ENCODE assay signal across 1 cellular context in genomic region chr19:18194554-18195238, GRCh38.
A peak's percentile ranks its signal among the peaks of the same experiment; 100 is the strongest.
TF ChIP-seq lines count a peak whose summit lies in the region.

No MANE protein-coding gene starts in this region.

TF ChIP-seq in K562, 482 proteins besides CTCF, POLR2A, EP300 and RAD21 (continued from another document):
- TF ChIP-seq ATF3 (IDR thresholded peaks at IDR 0.05) (no peak), ATF3 (CRISPR knock-in tag; conservative IDR thresholded peaks at IDR 0.05) (no peak), RBFOX2 (IDR thresholded peaks at IDR 0.05; ENCODE audit: low read depth, low read length) (no peak), MYC (IDR thresholded peaks at IDR 0.05; ENCODE audit: low read depth, low read length) (no peak), MYC (CRISPR knock-in tag; IDR thresholded peaks at IDR 0.05; ENCODE audit: borderline replicate concordance, low read depth) (no peak), ZZZ3 (IDR thresholded peaks at IDR 0.05) (no peak), HDAC1 (IDR thresholded peaks at IDR 0.05) (peak in 1 of 2 experiments; percentile 47; a peak in 2 of 4 replicates), GTF2A2 (tag; IDR thresholded peaks at IDR 0.05) (no peak), SRF (CRISPR knock-in tag; IDR thresholded peaks at IDR 0.05) (0 out of 4 replicates have a peak, but pooled peaks of 1 of the 2 experiments have one; percentile 33), PHF8 (IDR thresholded peaks at IDR 0.05; ENCODE audit: borderline replicate concordance, low read length) (peak; percentile 22; the same call in 1 of the 2 replicates), NR2F6 (CRISPR knock-in tag; IDR thresholded peaks at IDR 0.05) (no peak), FIP1L1 (IDR thresholded peaks at IDR 0.05; ENCODE audit: low read depth, low read length, poor library complexity, severe bottlenecking) (no peak), POLR2H (tag; IDR thresholded peaks at IDR 0.05; ENCODE audit: low read depth) (no peak), BACH1 (tag; IDR thresholded peaks at IDR 0.05) (no peak), ZNF324 (CRISPR knock-in tag; IDR thresholded peaks at IDR 0.05) (no peak), MAZ (CRISPR knock-in tag; conservative IDR thresholded peaks at IDR 0.05 in 1 of 2, IDR thresholded peaks at IDR 0.05 in 1 of 2) (0 out of 4 replicates have a peak, but pooled peaks of 1 of the 2 experiments have one; percentile 20), ZNF121 (CRISPR knock-in tag; conservative IDR thresholded peaks at IDR 0.05) (no peak)
- TF ChIP-seq, protein P1, sequence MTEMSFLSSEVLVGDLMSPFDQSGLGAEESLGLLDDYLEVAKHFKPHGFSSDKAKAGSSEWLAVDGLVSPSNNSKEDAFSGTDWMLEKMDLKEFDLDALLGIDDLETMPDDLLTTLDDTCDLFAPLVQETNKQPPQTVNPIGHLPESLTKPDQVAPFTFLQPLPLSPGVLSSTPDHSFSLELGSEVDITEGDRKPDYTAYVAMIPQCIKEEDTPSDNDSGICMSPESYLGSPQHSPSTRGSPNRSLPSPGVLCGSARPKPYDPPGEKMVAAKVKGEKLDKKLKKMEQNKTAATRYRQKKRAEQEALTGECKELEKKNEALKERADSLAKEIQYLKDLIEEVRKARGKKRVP (CRISPR knock-in tag; IDR thresholded peaks at IDR 0.05) = no peak
- TF ChIP-seq, protein P2, sequence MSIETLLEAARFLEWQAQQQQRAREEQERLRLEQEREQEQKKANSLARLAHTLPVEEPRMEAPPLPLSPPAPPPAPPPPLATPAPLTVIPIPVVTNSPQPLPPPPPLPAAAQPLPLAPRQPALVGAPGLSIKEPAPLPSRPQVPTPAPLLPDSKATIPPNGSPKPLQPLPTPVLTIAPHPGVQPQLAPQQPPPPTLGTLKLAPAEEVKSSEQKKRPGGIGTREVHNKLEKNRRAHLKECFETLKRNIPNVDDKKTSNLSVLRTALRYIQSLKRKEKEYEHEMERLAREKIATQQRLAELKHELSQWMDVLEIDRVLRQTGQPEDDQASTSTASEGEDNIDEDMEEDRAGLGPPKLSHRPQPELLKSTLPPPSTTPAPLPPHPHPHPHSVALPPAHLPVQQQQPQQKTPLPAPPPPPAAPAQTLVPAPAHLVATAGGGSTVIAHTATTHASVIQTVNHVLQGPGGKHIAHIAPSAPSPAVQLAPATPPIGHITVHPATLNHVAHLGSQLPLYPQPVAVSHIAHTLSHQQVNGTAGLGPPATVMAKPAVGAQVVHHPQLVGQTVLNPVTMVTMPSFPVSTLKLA (conservative IDR thresholded peaks at IDR 0.05) = peak; percentile 76 to 86
TF ChIP-seq in K562: peak in this region for 14.
